1 cellular context compared by ENCODE assay signal in genomic region chr6:113967777-113968176, GRCh38.
TF ChIP-seq lines count a peak whose summit lies in the region.

No MANE protein-coding gene starts in this region.

TF ChIP-seq in neural cell, 6 proteins besides CTCF, POLR2A, EP300 and RAD21 (continued from another document):
- TF ChIP-seq REST (IDR thresholded peaks at IDR 0.05; ENCODE audit: borderline replicate concordance) = no peak
